ENCODE assay signal across 8 cellular contexts in the genomic region with DNA sequence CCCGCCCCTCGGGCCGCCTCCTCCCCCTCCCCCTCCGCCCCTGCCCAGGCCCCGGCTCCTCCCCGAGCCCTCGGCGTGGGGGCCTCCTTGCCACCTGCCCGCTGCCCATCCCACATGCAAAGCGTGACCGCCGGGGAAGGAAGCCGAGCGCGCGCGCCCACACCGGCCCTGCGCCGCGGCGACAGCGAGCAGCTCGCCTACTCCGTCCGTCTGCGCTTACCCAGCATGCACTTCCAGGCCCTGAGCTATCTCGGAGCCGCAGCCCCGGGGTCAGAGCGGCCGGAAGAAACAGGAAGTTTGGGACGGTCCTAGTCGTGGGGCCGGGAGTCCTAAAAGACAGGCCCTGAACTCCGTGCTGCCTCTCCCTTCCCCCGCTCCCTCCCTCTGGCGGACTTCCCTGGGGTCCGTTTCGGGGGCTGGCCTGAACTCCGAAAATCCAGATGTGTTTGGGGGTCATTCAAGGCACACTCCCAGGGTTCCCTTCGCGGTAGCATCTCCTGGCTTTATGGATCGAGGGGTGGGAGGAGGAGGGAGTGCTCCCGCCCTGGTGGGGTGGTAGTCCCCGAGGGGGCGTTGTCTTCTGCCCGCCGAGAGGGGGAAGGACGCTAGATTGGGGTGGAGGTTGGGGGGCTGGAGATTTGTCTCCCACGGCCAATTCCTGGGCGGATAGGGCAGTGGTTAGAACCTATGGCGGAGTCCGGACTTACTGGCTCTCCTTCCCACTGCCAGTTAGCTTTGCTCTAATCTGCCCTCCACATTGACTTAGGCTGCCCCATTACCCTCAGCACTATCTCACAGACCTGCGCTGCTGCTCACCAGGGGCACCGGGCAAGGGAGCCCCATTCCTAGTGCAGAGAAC. TPM values are rescaled to one million over a fixed set of nuclear protein-coding genes. Genes with fewer than 3 reads are reported as not detected.
DNase-seq lines count a peak whose midpoint lies in the region; ATAC-seq, FAIRE-seq and TF ChIP-seq lines count a peak whose summit lies in the region.

No MANE protein-coding gene starts in this region.

- no peaks in the 10 kb centered on the region for H3K79me2 ChIP-seq in PC-3 (ENCODE audit: low read length)

- peak; percentile 57 for ATAC-seq in GM19328 (IDR thresholded peaks at IDR 0.05; ENCODE audit: unreplicated experiment)
- ATAC-seq in HG03378 (IDR thresholded peaks at IDR 0.05; ENCODE audit: unreplicated experiment), result peak; percentile 66
- ATAC-seq in PC-3, result peak; percentile 47

- no peaks in the 10 kb centered on the region for H3K27me3 ChIP-seq in PC-3 (ENCODE audit: low read length)
- H3K27me3 ChIP-seq in adipocyte (replicated peaks; ENCODE audit: control insufficient read depth, insufficient read depth, low read length), result peaks cover 24% of the 10 kb centered on the region

- H3F3A ChIP-seq in PC-3 (ENCODE audit: low read length, unreplicated experiment), result no peaks in the 10 kb centered on the region

- no peak for FAIRE-seq in D721Med (lab: Jason Lieb, UNC)

- H4K20me1 ChIP-seq in PC-3 (ENCODE audit: low read length), result no peaks in the 10 kb centered on the region

- H3K36me3 ChIP-seq in PC-3 (ENCODE audit: low read depth, low read length), result no peaks in the 10 kb centered on the region
- no peaks in the 10 kb centered on the region for H3K36me3 ChIP-seq in adipocyte (ENCODE audit: control insufficient read depth, insufficient read depth, low read length, severe bottlenecking)

- no peak overlapping the region for H3K9ac ChIP-seq in PC-3 (ENCODE audit: low read length)
- peak overlapping the region; percentile 69 for H3K9ac ChIP-seq in adipocyte (ENCODE audit: low read length)

- intact Hi-C loops in PC-3 (cut with micrococcal nuclease), result no loop called here

- DNase-seq in D721Med (ENCODE audit: insufficient read length, low spot score), result peak; percentile 60
- DNase-seq in PC-3, result peak; percentile 11
- DNase-seq in adipocyte (ENCODE audit: low read depth), result peak; percentile 45
- peak in 35 of 51 donors; percentile 0 to 51 (median 8) for DNase-seq in hypothalamus (lab: John Stamatoyannopoulos, UW)
- DNase-seq in skeletal muscle cell (ENCODE audit: low read depth), result no peak
- no peak for DNase-seq in pons (ENCODE audit: low spot score)

- no peak overlapping the region for H3K27ac ChIP-seq in PC-3 (ENCODE audit: low read length)

- TF ChIP-seq CTCF in D721Med (IDR thresholded peaks at IDR 0.05; ENCODE audit: insufficient read depth, missing control alignments), result no peak
- no peak for TF ChIP-seq CTCF in PC-3 (conservative IDR thresholded peaks at IDR 0.05; ENCODE audit: low read depth, low read length)

- POLR2A ChIA-PET in PC-3 (lab: Charles Lee; ENCODE audit: unreplicated experiment), result no interaction called here

- H3K4me3 ChIP-seq in PC-3 (ENCODE audit: low read length), result peak overlapping the region; percentile 50; the same call in 1 of the 2 replicates
- peak overlapping the region; percentile 68 for H3K4me3 ChIP-seq in adipocyte (ENCODE audit: low read length)
- H3K4me3 ChIP-seq in skeletal muscle cell (ENCODE audit: low read depth, low read length), result peak overlapping the region; percentile 36

- H2AFZ ChIP-seq in PC-3 (ENCODE audit: low read length), result peak overlapping the region; percentile 71

- no TSS peak for BruUV-seq in PC-3 (replicated peaks; lab: Mats Ljungman, UMichigan)

- H3K4me2 ChIP-seq in PC-3 (ENCODE audit: low read length), result peak overlapping the region; percentile 72

- H3K4me1 ChIP-seq in PC-3 (ENCODE audit: insufficient read depth, low read length) (peaks cover 12% of the 10 kb centered on the region), adipocyte (ENCODE audit: control insufficient read depth, insufficient read depth, low read length) (no peaks in the 10 kb centered on the region)

- H3K9me3 ChIP-seq in PC-3 (ENCODE audit: low read length) (no peaks in the 10 kb centered on the region), adipocyte (ENCODE audit: control insufficient read depth, low read length) (no peaks in the 10 kb centered on the region)

- CTCF ChIA-PET in PC-3 (lab: Charles Lee), result no interaction called here

- no peaks in the 10 kb centered on the region for H3K9me2 ChIP-seq in PC-3 (replicated peaks; ENCODE audit: low read length)

RNA-seq across cellular contexts. Expression of gene BCORL1, which starts 25.0 kb away (rescaled TPM):
- total RNA-seq in PC-3 (2014; rRNA removed), result 3.1 and 3.9 TPM in 2 replicates

RNA-seq across cellular contexts. Expression of gene UTP14A, which starts 51.5 kb away (rescaled TPM):
- 20.2 and 40.5 TPM in 2 replicates for total RNA-seq in PC-3 (2014; rRNA removed)

Comparison
In these comparisons a context has a peak if more than half of its experiments do, and no peak if none do; other contexts are left out.
1. DNase-seq: peak in D721Med (single experiment), PC-3 (single experiment), adipocyte (single experiment) and hypothalamus (35 of 51); none in skeletal muscle cell (single experiment) and pons (single experiment).
2. Peak in every context shown above with its lines, with median percentiles within 50 percentile points of each other: ATAC-seq and H3K4me3 ChIP-seq.